Comparison of ENCODE assay signal across 8 cellular contexts in the genomic region with DNA sequence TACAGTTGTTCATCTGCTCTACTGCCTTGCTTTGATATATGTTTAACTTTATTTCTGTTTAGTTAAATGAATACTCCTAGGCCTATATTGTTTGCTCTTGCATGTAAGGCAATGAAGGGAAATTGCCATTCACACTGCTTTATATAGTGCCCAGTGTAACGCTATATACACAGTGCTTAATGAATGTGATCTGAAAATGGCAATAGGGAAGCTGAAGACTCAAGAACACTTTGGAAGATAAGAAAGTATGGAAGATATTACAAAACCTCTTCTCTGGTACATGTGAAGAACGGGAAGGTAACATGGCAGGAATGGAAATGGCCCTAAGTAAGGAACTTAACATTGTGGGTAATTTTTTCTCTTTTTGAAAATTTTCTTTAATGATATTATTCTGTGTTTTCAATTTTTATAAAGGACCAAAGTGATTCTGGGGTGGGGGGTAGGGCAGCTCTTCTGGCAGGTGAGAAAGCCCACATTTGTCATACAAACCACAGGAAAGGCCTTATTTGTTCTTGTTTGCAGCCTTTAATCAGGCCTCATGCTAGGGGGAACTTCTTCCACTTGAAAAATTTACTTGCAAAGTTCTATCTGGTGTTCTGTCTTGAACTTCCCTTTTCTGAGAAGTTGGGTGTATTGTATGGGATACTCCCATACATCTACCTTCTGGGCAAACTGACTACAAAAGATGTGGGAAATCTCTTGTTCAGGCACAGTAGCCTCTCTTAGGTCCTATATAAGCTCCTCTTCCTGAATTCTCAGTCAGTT.
A peak's percentile ranks its signal among the peaks of the same experiment; 100 is the strongest.
DNase-seq lines count a peak whose midpoint lies in the region; ATAC-seq, FAIRE-seq and TF ChIP-seq lines count a peak whose summit lies in the region.

No MANE protein-coding gene starts in this region.

- H3K27me3 ChIP-seq in liver (ENCODE audit: control insufficient read depth in 4 of 4, insufficient read depth in 4 of 4, low read length in 3 of 4), result no peaks in the 10 kb centered on the region
- H3K27me3 ChIP-seq in HepG2 (ENCODE audit: control insufficient read depth in 1 of 2, insufficient read depth in 2 of 2, low read length in 2 of 2), result no peaks in the 10 kb centered on the region; a peak in 1 of 5 replicates
- no peaks in the 10 kb centered on the region for H3K27me3 ChIP-seq in SU-DHL-6 (ENCODE audit: low read length)
- no peaks in the 10 kb centered on the region for H3K27me3 ChIP-seq in vagina

- H3K27ac ChIP-seq in liver (ENCODE audit: low read depth in 1 of 2, low read length in 2 of 2) (peak overlapping the region; percentile 9 to 62), HepG2 (ENCODE audit: extremely low read length, insufficient read depth, low read length) (no peak overlapping the region), SU-DHL-6 (ENCODE audit: low read depth, low read length) (peak overlapping the region; percentile 89), vagina (peak overlapping the region; percentile 51)

- POLR2A ChIA-PET in HepG2 (lab: Yijun Ruan, JAX), result no interaction called here

- H3K27ac Mint-ChIP-seq in immature natural killer cell, result peak overlapping the region; percentile 91 to 92 (median 92)

- H3K27me3 Mint-ChIP-seq in immature natural killer cell (ENCODE audit: low read depth in 3 of 3), result peaks cover 0 to 6% (median 2%) of the 10 kb centered on the region in 3 donors

- no peak for TF ChIP-seq EP300 in HepG2 (IDR thresholded peaks at IDR 0.05; ENCODE audit: low read depth in 2 of 2, low read length in 2 of 2)
- TF ChIP-seq EP300 in HepG2 (CRISPR knock-in tag; IDR thresholded peaks at IDR 0.05; ENCODE audit: borderline replicate concordance), result no peak

- H3K79me2 ChIP-seq in HepG2 (ENCODE audit: insufficient read depth, low read length) (no peaks in the 10 kb centered on the region), SU-DHL-6 (ENCODE audit: insufficient read depth, low read length) (peaks cover 61% of the 10 kb centered on the region)

- DNase-seq in HepG2 (ENCODE audit: low spot score) (no peak), immature natural killer cell (peak; percentile 39 to 45 (median 43)), vagina (ENCODE audit: extremely low spot score in 2 of 2) (no peak), RCC 7860 (ENCODE audit: low spot score) (no peak), NCI-H1105 treated with DMSO at 0.1 percent for 48 hours (lab: John Stamatoyannopoulos, UW) (no peak)

- 85% methylated on average over 2 of the region's 2 CpGs for WGBS in liver
- WGBS in HepG2 (ENCODE audit: low lambda C conversion rate), result 94% methylated on average over 2 of the region's 2 CpGs

- TF ChIP-seq CTCF in liver (IDR thresholded peaks at IDR 0.05; ENCODE audit: low read depth, low read length, missing input control) (no peak), HepG2 (CRISPR knock-in tag; IDR thresholded peaks at IDR 0.05) (no peak), SU-DHL-6 (IDR thresholded peaks at IDR 0.05; ENCODE audit: insufficient read depth, low read length, poor library complexity, severe bottlenecking) (no peak), vagina (IDR thresholded peaks at IDR 0.05) (no peak)

- no peak overlapping the region for H2AFZ ChIP-seq in HepG2 (ENCODE audit: low read length)
- no peak overlapping the region for H2AFZ ChIP-seq in SU-DHL-6 (ENCODE audit: low read depth, low read length, severe bottlenecking)

- TF ChIP-seq RAD21 in liver (IDR thresholded peaks at IDR 0.05) (no peak), HepG2 (CRISPR knock-in tag; IDR thresholded peaks at IDR 0.05) (no peak)

- in situ Hi-C loops in HepG2 (cut with HindIII; ENCODE audit: extremely low pct_ligation_motif_present, low pct_unique_long_range_greater_than_20kb), result no loop called here

- no peak for TF ChIP-seq POLR2A in HepG2 (IDR thresholded peaks at IDR 0.05; ENCODE audit: insufficient read depth in 1 of 2, low read depth in 2 of 2, low read length in 2 of 2)
- no peak for TF ChIP-seq POLR2A in vagina (IDR thresholded peaks at IDR 0.05)

- H3K36me3 Mint-ChIP-seq in immature natural killer cell, result peaks cover 0 to 11% (median 8%) of the 10 kb centered on the region in 3 donors

- peaks cover 87 to 88% of the 10 kb centered on the region in 2 donors for H3K4me1 Mint-ChIP-seq in immature natural killer cell

- H3K4me2 ChIP-seq in HepG2 (ENCODE audit: low read depth, low read length) (no peak overlapping the region), SU-DHL-6 (ENCODE audit: low read depth, low read length, poor library complexity, severe bottlenecking) (peak overlapping the region; percentile 74)

- BruUV-seq in HepG2 (replicated peaks; lab: Mats Ljungman, UMichigan), result no TSS peak

- H3K4me3 Mint-ChIP-seq in immature natural killer cell, result peak overlapping the region; percentile 71 to 84 (median 79)

- H3K9me2 ChIP-seq in SU-DHL-6 (replicated peaks; ENCODE audit: insufficient read depth, low read length), result no peaks in the 10 kb centered on the region

- no peaks in the 10 kb centered on the region for H3K36me3 ChIP-seq in liver (ENCODE audit: control insufficient read depth in 4 of 4, insufficient read depth in 3 of 4, low read depth in 1 of 4, low read length in 3 of 4)
- no peaks in the 10 kb centered on the region for H3K36me3 ChIP-seq in HepG2 (replicated peaks in 1 of 2; ENCODE audit: control insufficient read depth in 1 of 2, insufficient read depth in 2 of 2, low read length in 2 of 2)
- no peaks in the 10 kb centered on the region for H3K36me3 ChIP-seq in SU-DHL-6 (ENCODE audit: low read length)
- H3K36me3 ChIP-seq in vagina, result no peaks in the 10 kb centered on the region

- H3K4me1 ChIP-seq in liver (ENCODE audit: control insufficient read depth in 4 of 4, insufficient read depth in 4 of 4, low read length in 3 of 4) (peaks cover 0 to 3% (median 0%) of the 10 kb centered on the region in 4 donors), HepG2 (ENCODE audit: insufficient read depth, low read length) (peaks cover 24% of the 10 kb centered on the region), vagina (peaks cover 22% of the 10 kb centered on the region)

- H3K9ac ChIP-seq in liver (ENCODE audit: low read depth in 1 of 2, low read length in 2 of 2) (peak overlapping the region in 1 of 2 donors; percentile 51), HepG2 (ENCODE audit: insufficient read depth, low read depth, low read length) (no peak overlapping the region), SU-DHL-6 (ENCODE audit: low read length) (no peak overlapping the region; the same call in 1 of the 2 replicates)

- H4K20me1 ChIP-seq in HepG2 (ENCODE audit: insufficient read depth, low read length), result no peaks in the 10 kb centered on the region
- H4K20me1 ChIP-seq in SU-DHL-6 (ENCODE audit: low read depth, low read length), result no peaks in the 10 kb centered on the region

- no peaks in the 10 kb centered on the region for H3K9me3 ChIP-seq in liver (ENCODE audit: control insufficient read depth in 4 of 4, low read length in 3 of 4)
- 0 out of 2 replicates have a peak, but pooled peaks cover under 1% of the 10 kb centered on the region for H3K9me3 ChIP-seq in HepG2 (ENCODE audit: low read length)
- no peaks in the 10 kb centered on the region for H3K9me3 ChIP-seq in SU-DHL-6 (ENCODE audit: insufficient read depth, low read length)
- no peaks in the 10 kb centered on the region for H3K9me3 ChIP-seq in vagina

- no peak overlapping the region for H3K4me3 ChIP-seq in liver (ENCODE audit: low read depth in 1 of 3, low read length in 3 of 3)
- H3K4me3 ChIP-seq in HepG2 (replicated peaks in 1 of 3; ENCODE audit: insufficient read depth in 1 of 3, low read depth in 2 of 3, low read length in 3 of 3), result no peak overlapping the region
- peak overlapping the region; percentile 24 for H3K4me3 ChIP-seq in SU-DHL-6 (ENCODE audit: insufficient read depth, low read length, poor library complexity, severe bottlenecking)
- H3K4me3 ChIP-seq in vagina, result no peak overlapping the region

- CTCF ChIA-PET in HepG2 (lab: Yijun Ruan, JAX; ENCODE audit: low intra/inter-chr PET ratio, low total read pairs), result no interaction called here

- ATAC-seq in HepG2, result no peak
- no peak for ATAC-seq in GM18502 (IDR thresholded peaks at IDR 0.05; ENCODE audit: poor library complexity, unreplicated experiment)

- no peaks in the 10 kb centered on the region for H3K9me3 Mint-ChIP-seq in immature natural killer cell

- intact Hi-C loops in HepG2 (cut with micrococcal nuclease; ENCODE audit: unreplicated experiment) (no loop called here), vagina (cut with DNase I) (no loop called here)

- H3F3A ChIP-seq in SU-DHL-6 (ENCODE audit: insufficient read depth), result peaks cover 23% of the 10 kb centered on the region

- FAIRE-seq in HepG2 (lab: Jason Lieb, UNC) (no peak), RCC 7860 (lab: Jason Lieb, UNC) (no peak)

TF ChIP-seq in liver, 16 proteins besides CTCF, POLR2A, EP300 and RAD21 (continues in another document):
- no peak for TF ChIP-seq RXRA (IDR thresholded peaks at IDR 0.05)
- TF ChIP-seq ZBTB33 (IDR thresholded peaks at IDR 0.05), result no peak
- TF ChIP-seq HNF4A (conservative IDR thresholded peaks at IDR 0.05), result no peak

TF ChIP-seq in HepG2, 621 proteins besides CTCF, POLR2A, EP300 and RAD21 (continues in another document):
- TF ChIP-seq ZFP36L1 (CRISPR knock-in tag; IDR thresholded peaks at IDR 0.05), result no peak
- no peak for TF ChIP-seq ZNF616 (CRISPR knock-in tag; IDR thresholded peaks at IDR 0.05; ENCODE audit: low read depth)
- TF ChIP-seq NPAS2 (CRISPR knock-in tag; IDR thresholded peaks at IDR 0.05; ENCODE audit: borderline replicate concordance), result no peak
- TF ChIP-seq HMG20A (CRISPR knock-in tag; IDR thresholded peaks at IDR 0.05; ENCODE audit: borderline replicate concordance), result no peak
- TF ChIP-seq ZNF124 (CRISPR knock-in tag; IDR thresholded peaks at IDR 0.05), result no peak
- no peak for TF ChIP-seq ATM (IDR thresholded peaks at IDR 0.05; ENCODE audit: borderline replicate concordance)
- TF ChIP-seq DNMT3B (CRISPR knock-in tag; conservative IDR thresholded peaks at IDR 0.05), result no peak
- no peak for TF ChIP-seq ZNF720 (CRISPR knock-in tag; IDR thresholded peaks at IDR 0.05)

Comparison
In these comparisons a context has a peak if more than half of its experiments do, and no peak if none do; other contexts are left out.
1. DNase-seq: peak in immature natural killer cell (3 of 3); none in HepG2 (single experiment), vagina (0 of 2), RCC 7860 (single experiment) and NCI-H1105 treated with DMSO at 0.1 percent for 48 hours (single experiment).